ENCODE assay signal across 8 cellular contexts in genomic region chr9:113916931-113917330, GRCh38.
"Had no signal": no experiment of that assay in that cellular context is flagged by ENCODE, and none has a peak within 500 bp of the region (broad histone marks: within the 10 kb centered on the region; RNA-seq: fewer than 3 reads in every experiment).

No MANE protein-coding gene starts in this region.

- ATAC-seq: GM12878 had no signal

- FAIRE-seq: G401.6, GM12878, GM12891, GM12892, GM18507, GM19239 had no signal

- H3K4me3 ChIP-seq: GM12878 had no signal

- DNase-seq: GDM1, GF-D8 had no signal
